Comparison of ENCODE assay signal across 12 cellular contexts in genomic region chr1:97901017-97901658, GRCh38. TPM values are rescaled to one million over a fixed set of nuclear protein-coding genes. Genes with fewer than 3 reads are reported as not detected.
DNase-seq lines count a peak whose midpoint lies in the region; ATAC-seq and TF ChIP-seq lines count a peak whose summit lies in the region.
"Had no signal": no experiment of that assay in that cellular context is flagged by ENCODE, and none has a peak within 500 bp of the region (broad histone marks: within the 10 kb centered on the region; RNA-seq: fewer than 3 reads in every experiment).

No MANE protein-coding gene starts in this region.

- POLR2A ChIA-PET in CD8-positive, alpha-beta memory T cell (lab: Charles Lee): interaction anchor here (1.3 kb wide), 1 partner anchor 20 kb away, joined by 4 read pairs; the partner anchor contains the start of gene DPYD
- POLR2A ChIA-PET in naive thymus-derived CD8-positive, alpha-beta T cell (lab: Charles Lee): interaction anchor here (1.0 kb wide), 1 partner anchor 20 kb away, joined by 3 read pairs; no protein-coding TSS in a partner anchor

- H3K4me1 ChIP-seq in CD8-positive, alpha-beta memory T cell (ENCODE audit: insufficient read depth, low read length): peaks cover 14% of the 10 kb centered on the region

- CTCF ChIA-PET in CD8-positive, alpha-beta memory T cell (lab: Charles Lee): no interaction called here

- peak; percentile 33 to 43 for ATAC-seq in naive thymus-derived CD8-positive, alpha-beta T cell
- ATAC-seq in left colon (no peak), HG03135 (IDR thresholded peaks at IDR 0.05; ENCODE audit: unreplicated experiment) (no peak)
- ATAC-seq: GM23338 had no signal

- peaks cover 6 to 18% (median 14%) of the 10 kb centered on the region in 3 donors for H3K36me3 Mint-ChIP-seq in CD8-positive, alpha-beta memory T cell
- H3K36me3 Mint-ChIP-seq in dendritic cell treated with granulocyte-macrophage colony-stimulating factor and Interleukin-4, amounts not matched to agents 40 ng/mL and 50 ng/mL, for 4 days (ENCODE audit: low read depth): peaks cover 15% of the 10 kb centered on the region
- peaks cover 3 to 37% (median 21%) of the 10 kb centered on the region in 3 donors for H3K36me3 Mint-ChIP-seq in naive thymus-derived CD8-positive, alpha-beta T cell

- H3K27me3 ChIP-seq in CD8-positive, alpha-beta memory T cell (ENCODE audit: insufficient read depth, low read length, poor library complexity, severe bottlenecking): no peaks in the 10 kb centered on the region

- no peak overlapping the region for H3K4me3 ChIP-seq in CD8-positive, alpha-beta memory T cell (ENCODE audit: low read length)
- H3K4me3 ChIP-seq in NB4 (ENCODE audit: low read depth, low read length): no peak overlapping the region
- H3K4me3 ChIP-seq: GM23338 had no signal

- intact Hi-C loops in dendritic cell treated with granulocyte-macrophage colony-stimulating factor and Interleukin-4, amounts not matched to agents 40 ng/mL and 50 ng/mL, for 4 days (cut with micrococcal nuclease): loop anchor here (5.0 kb wide), 1 partner anchor 49 kb away; no protein-coding TSS in a partner anchor
- intact Hi-C loops in left colon (cut with DNase I, micrococcal nuclease): no loop called here

- peak overlapping the region in 6 of 7 donors; percentile 16 to 70 (median 56) for H3K4me3 Mint-ChIP-seq in CD8-positive, alpha-beta memory T cell
- H3K4me3 Mint-ChIP-seq in dendritic cell treated with granulocyte-macrophage colony-stimulating factor and Interleukin-4, amounts not matched to agents 40 ng/mL and 50 ng/mL, for 4 days: peak overlapping the region; percentile 66
- H3K4me3 Mint-ChIP-seq in naive thymus-derived CD8-positive, alpha-beta T cell: peak overlapping the region in 9 of 10 donors; percentile 19 to 67 (median 42)
- H3K4me3 Mint-ChIP-seq: GM23338, neural crest cell had no signal

- peaks cover 3% of the 10 kb centered on the region for H3K9me3 ChIP-seq in CD8-positive, alpha-beta memory T cell (ENCODE audit: low read length)

- H3K27me3 Mint-ChIP-seq in CD8-positive, alpha-beta memory T cell: no peaks in the 10 kb centered on the region
- H3K27me3 Mint-ChIP-seq in dendritic cell treated with granulocyte-macrophage colony-stimulating factor and Interleukin-4, amounts not matched to agents 40 ng/mL and 50 ng/mL, for 4 days: no peaks in the 10 kb centered on the region
- H3K27me3 Mint-ChIP-seq in naive thymus-derived CD8-positive, alpha-beta T cell: no peaks in the 10 kb centered on the region

- H3K27ac Mint-ChIP-seq in CD8-positive, alpha-beta memory T cell: peak overlapping the region in 7 of 8 donors; percentile 9 to 86 (median 58)
- H3K27ac Mint-ChIP-seq in dendritic cell treated with granulocyte-macrophage colony-stimulating factor and Interleukin-4, amounts not matched to agents 40 ng/mL and 50 ng/mL, for 4 days: peak overlapping the region; percentile 88
- peak overlapping the region; percentile 6 to 82 (median 66) for H3K27ac Mint-ChIP-seq in naive thymus-derived CD8-positive, alpha-beta T cell
- H3K27ac Mint-ChIP-seq: GM23338 had no signal

- TF ChIP-seq POLR2A in NB4 (IDR thresholded peaks at IDR 0.05; ENCODE audit: extremely low read depth, insufficient read length): no peak

- TF ChIP-seq CTCF in NB4 (IDR thresholded peaks at IDR 0.05; ENCODE audit: low read depth, low read length): no peak

- peaks cover 2 to 9% (median 5%) of the 10 kb centered on the region in 5 donors for H3K9me3 Mint-ChIP-seq in CD8-positive, alpha-beta memory T cell
- peaks cover 13% of the 10 kb centered on the region for H3K9me3 Mint-ChIP-seq in dendritic cell treated with granulocyte-macrophage colony-stimulating factor and Interleukin-4, amounts not matched to agents 40 ng/mL and 50 ng/mL, for 4 days
- peaks cover 0 to 23% (median 10%) of the 10 kb centered on the region in 9 donors for H3K9me3 Mint-ChIP-seq in naive thymus-derived CD8-positive, alpha-beta T cell

- H3K4me1 Mint-ChIP-seq in CD8-positive, alpha-beta memory T cell: peaks cover 52 to 73% (median 59%) of the 10 kb centered on the region in 3 donors
- peaks cover 52% of the 10 kb centered on the region for H3K4me1 Mint-ChIP-seq in dendritic cell treated with granulocyte-macrophage colony-stimulating factor and Interleukin-4, amounts not matched to agents 40 ng/mL and 50 ng/mL, for 4 days (ENCODE audit: low read depth)
- peaks cover 23 to 59% (median 46%) of the 10 kb centered on the region in 4 donors for H3K4me1 Mint-ChIP-seq in naive thymus-derived CD8-positive, alpha-beta T cell

- no peaks in the 10 kb centered on the region for H3K36me3 ChIP-seq in CD8-positive, alpha-beta memory T cell (ENCODE audit: insufficient read depth, low read length)

- H3K27ac ChIP-seq in CD8-positive, alpha-beta memory T cell (ENCODE audit: low read depth, low read length): no peak overlapping the region

- DNase-seq in CD8-positive, alpha-beta memory T cell: no peak
- DNase-seq in NB4 (ENCODE audit: low read depth) (peak; percentile 57), left colon (no peak), NCI-H2029 (lab: John Stamatoyannopoulos, UW) (no peak), DMS53 (lab: John Stamatoyannopoulos, UW) (no peak)
- DNase-seq in naive thymus-derived CD8-positive, alpha-beta T cell: peak in 1 of 10 donors; percentile 3
- DNase-seq: NCI-H2029 treated with DMSO at 0.1 percent for 48 hours, SHP77 treated with DMSO at 0.1 percent for 48 hours had no signal

RNA-seq across cellular contexts. Expression of gene DPYD, which starts 19.7 kb away (rescaled TPM):
- 10 to 100 TPM in 1 of 2 experiments, 1 to 10 TPM in 1; 9.6 to 10.3 TPM for total RNA-seq in CD8-positive, alpha-beta memory T cell
- polyA plus RNA-seq in CD8-positive, alpha-beta memory T cell: 43.9 TPM
- total RNA-seq in naive thymus-derived CD8-positive, alpha-beta T cell: 10 to 100 TPM; 39.3 to 40.7 TPM
- polyA plus RNA-seq in naive thymus-derived CD8-positive, alpha-beta T cell: 10 to 100 TPM; 24.1 to 40.9 (median 36.4) TPM
- 10 to 100 TPM; 10.6 to 12.9 TPM for total RNA-seq in left colon

Comparison
In these comparisons a context has a peak if more than half of its experiments do, and no peak if none do; other contexts are left out.
1. ATAC-seq: peak in naive thymus-derived CD8-positive, alpha-beta T cell (2 of 2); none in left colon (single experiment) and HG03135 (single experiment).
2. Peak in every context shown above with its lines, with median percentiles within 50 percentile points of each other: H3K27ac Mint-ChIP-seq and H3K4me3 Mint-ChIP-seq.